ENCODE assay signal across 8 cellular contexts in the genomic region with DNA sequence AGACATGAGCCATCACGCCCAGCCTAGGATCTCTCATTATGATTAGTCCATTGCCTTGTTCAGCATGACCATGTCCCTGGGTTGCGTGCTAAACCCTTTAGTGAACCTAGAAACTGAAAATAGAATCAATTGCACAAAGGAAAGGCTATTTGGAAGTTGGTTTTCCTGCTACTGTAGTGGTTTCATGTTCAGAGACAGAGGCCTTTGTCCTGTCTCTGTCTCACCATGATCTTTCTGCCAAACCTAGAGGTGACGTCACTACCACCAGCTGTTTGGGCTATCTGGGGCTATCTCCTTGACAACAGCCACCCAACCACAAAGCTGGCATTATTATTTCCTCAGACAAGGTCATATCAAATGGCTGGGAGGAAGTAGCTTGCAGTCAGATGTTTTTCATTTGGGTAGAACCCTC. TPM values are rescaled to one million over a fixed set of nuclear protein-coding genes. Genes with fewer than 3 reads are reported as not detected.
DNase-seq lines count a peak whose midpoint lies in the region; ATAC-seq and TF ChIP-seq lines count a peak whose summit lies in the region.

No MANE protein-coding gene starts in this region.

- peak overlapping the region; percentile 85 for H3K27ac ChIP-seq in SJCRH30
- H3K27ac ChIP-seq in endodermal cell (ENCODE audit: low read depth, low read length), result peak overlapping the region; percentile 89
- no peak overlapping the region for H3K27ac ChIP-seq in naive thymus-derived CD4-positive, alpha-beta T cell (ENCODE audit: low read depth, low read length)

- H3K36me3 ChIP-seq in SJCRH30, result no peaks in the 10 kb centered on the region
- no peaks in the 10 kb centered on the region for H3K36me3 ChIP-seq in endodermal cell (ENCODE audit: control insufficient read depth, insufficient read depth, low read length)
- peaks cover 0 to 4% (median 0%) of the 10 kb centered on the region in 3 experiments for H3K36me3 ChIP-seq in naive thymus-derived CD4-positive, alpha-beta T cell (ENCODE audit: control insufficient read depth in 2 of 3, insufficient read depth in 3 of 3, low read length in 3 of 3)

- H3K4me3 Mint-ChIP-seq in endodermal cell, result no peak overlapping the region
- H3K4me3 Mint-ChIP-seq in naive thymus-derived CD4-positive, alpha-beta T cell, result peak overlapping the region in 1 of 10 donors; percentile 43
- no peak overlapping the region for H3K4me3 Mint-ChIP-seq in chondrocyte (ENCODE audit: unreplicated experiment)

- POLR2A ChIA-PET in naive thymus-derived CD4-positive, alpha-beta T cell (lab: Charles Lee), result no interaction called here

- DNase-seq in COLO668 (lab: John Stamatoyannopoulos, UW; ENCODE audit: unreplicated experiment), result peak; percentile 77
- peak; percentile 78 to 82 for DNase-seq in Kasumi-1 (lab: John Stamatoyannopoulos, UW)
- peak; percentile 98 to 100 for DNase-seq in SJCRH30
- peak; percentile 61 for DNase-seq in endodermal cell
- no peak for DNase-seq in naive thymus-derived CD4-positive, alpha-beta T cell
- no peak for DNase-seq in chondrocyte (ENCODE audit: low spot score)
- no peak for DNase-seq in stimulated activated CD4-positive, alpha-beta T cell treated with anti-CD3 and anti-CD28 coated beads, Interleukin-12 subunit alpha, Interleukin-12 subunit beta, amount 100 ng/mL, for 4 hours

- H3K27me3 ChIP-seq in SJCRH30, result no peaks in the 10 kb centered on the region
- no peaks in the 10 kb centered on the region for H3K27me3 ChIP-seq in endodermal cell (ENCODE audit: control insufficient read depth, insufficient read depth, low read length, poor library complexity, severe bottlenecking)
- no peaks in the 10 kb centered on the region for H3K27me3 ChIP-seq in naive thymus-derived CD4-positive, alpha-beta T cell (ENCODE audit: control insufficient read depth in 2 of 2, insufficient read depth in 2 of 2, low read length in 2 of 2)

- no peak overlapping the region for H3K9ac ChIP-seq in endodermal cell (ENCODE audit: extremely low read depth, low read length, poor library complexity, severe bottlenecking)

- H3K9me3 Mint-ChIP-seq in endodermal cell, result no peaks in the 10 kb centered on the region
- H3K9me3 Mint-ChIP-seq in naive thymus-derived CD4-positive, alpha-beta T cell, result no peaks in the 10 kb centered on the region
- no peaks in the 10 kb centered on the region for H3K9me3 Mint-ChIP-seq in chondrocyte (ENCODE audit: low read depth)

- CTCF ChIA-PET in naive thymus-derived CD4-positive, alpha-beta T cell (lab: Charles Lee), result interaction anchor here (0.6 kb wide), 1 partner anchor 17 kb away, joined by 3 read pairs; no protein-coding TSS in a partner anchor

- H3K36me3 Mint-ChIP-seq in endodermal cell (ENCODE audit: low read depth) (no peaks in the 10 kb centered on the region), chondrocyte (ENCODE audit: low read depth) (no peaks in the 10 kb centered on the region)
- peaks cover 0 to 13% (median 0%) of the 10 kb centered on the region in 5 donors for H3K36me3 Mint-ChIP-seq in naive thymus-derived CD4-positive, alpha-beta T cell

- H3K27ac Mint-ChIP-seq in endodermal cell, result no peak overlapping the region
- H3K27ac Mint-ChIP-seq in naive thymus-derived CD4-positive, alpha-beta T cell, result no peak overlapping the region
- no peak overlapping the region for H3K27ac Mint-ChIP-seq in chondrocyte (ENCODE audit: unreplicated experiment)

- intact Hi-C loops in naive thymus-derived CD4-positive, alpha-beta T cell (cut with micrococcal nuclease), result loop anchor here (5.0 kb wide), 4 partner anchors 488 to 1508 kb away; a partner anchor contains a TSS

- WGBS in endodermal cell (ENCODE audit: insufficient coverage in 1 of 2, insufficient read length in 1 of 2), 2 experiments, result 86 to 100% methylated on average over 2 to 3 of the region's 3 CpGs

- H3K4me1 Mint-ChIP-seq in endodermal cell (peaks cover 5% of the 10 kb centered on the region), chondrocyte (ENCODE audit: low read depth) (peaks cover 16% of the 10 kb centered on the region)
- peaks cover 14 to 35% (median 25%) of the 10 kb centered on the region in 7 donors for H3K4me1 Mint-ChIP-seq in naive thymus-derived CD4-positive, alpha-beta T cell

- peak; percentile 60 for ATAC-seq in GM19395 (IDR thresholded peaks at IDR 0.05; ENCODE audit: unreplicated experiment)
- ATAC-seq in naive thymus-derived CD4-positive, alpha-beta T cell, result peak; percentile 16

- H3K9me3 ChIP-seq in SJCRH30 (replicated peaks), result no peaks in the 10 kb centered on the region
- no peaks in the 10 kb centered on the region for H3K9me3 ChIP-seq in endodermal cell (ENCODE audit: control insufficient read depth, low read length)
- H3K9me3 ChIP-seq in naive thymus-derived CD4-positive, alpha-beta T cell (ENCODE audit: control insufficient read depth in 2 of 3, low read length in 3 of 3), result no peaks in the 10 kb centered on the region

- H3K27me3 Mint-ChIP-seq in endodermal cell (ENCODE audit: insufficient read depth) (no peaks in the 10 kb centered on the region), chondrocyte (ENCODE audit: low read depth) (no peaks in the 10 kb centered on the region)
- peaks cover 0 to 10% (median 0%) of the 10 kb centered on the region in 5 donors for H3K27me3 Mint-ChIP-seq in naive thymus-derived CD4-positive, alpha-beta T cell

- H3K4me1 ChIP-seq in SJCRH30, result peaks cover 33% of the 10 kb centered on the region
- peaks cover 2% of the 10 kb centered on the region for H3K4me1 ChIP-seq in endodermal cell (ENCODE audit: control insufficient read depth, insufficient read depth, low read length)
- H3K4me1 ChIP-seq in naive thymus-derived CD4-positive, alpha-beta T cell (ENCODE audit: control insufficient read depth in 2 of 2, insufficient read depth in 2 of 2, low read length in 2 of 2), result peaks cover 11 to 14% of the 10 kb centered on the region in 2 donors

- TF ChIP-seq CTCF in endodermal cell (conservative IDR thresholded peaks at IDR 0.05) (no peak), chondrocyte (IDR thresholded peaks at IDR 0.05) (no peak)

- peak overlapping the region; percentile 23; the same call in 1 of the 2 replicates for H3K4me3 ChIP-seq in SJCRH30
- H3K4me3 ChIP-seq in endodermal cell (ENCODE audit: low read length), result no peak overlapping the region
- H3K4me3 ChIP-seq in naive thymus-derived CD4-positive, alpha-beta T cell (ENCODE audit: low read length), result no peak overlapping the region

RNA-seq across cellular contexts. Expression of a gene that starts 4.0 kb away (rescaled TPM):
- 65.7 and 75.9 TPM in 2 replicates for total RNA-seq in SJCRH30 (2014; rRNA removed; shearing (Covaris generic))
- total RNA-seq in endodermal cell, result 10 to 100 TPM; 68.2 to 92.0 TPM
- polyA plus RNA-seq in endodermal cell (2013, experiment 1 of 2), result 64.2 TPM
- 63.9 TPM for polyA plus RNA-seq in endodermal cell (2013, experiment 2 of 2)
- total RNA-seq in naive thymus-derived CD4-positive, alpha-beta T cell, result 10 to 100 TPM; 62.2 to 98.1 (median 78.1) TPM
- 10 to 100 TPM; 23.7 to 39.9 TPM for polyA plus RNA-seq in naive thymus-derived CD4-positive, alpha-beta T cell
- 36.3 to 70.4 TPM (median 40.4 TPM) in 3 replicates for total RNA-seq in chondrocyte

Comparison
In these comparisons a context has a peak if more than half of its experiments do, and no peak if none do; other contexts are left out.
1. DNase-seq: peak in COLO668 (single experiment), Kasumi-1 (2 of 2), SJCRH30 (2 of 2) and endodermal cell (single experiment); none in naive thymus-derived CD4-positive, alpha-beta T cell (0 of 9), chondrocyte (single experiment) and stimulated activated CD4-positive, alpha-beta T cell treated with anti-CD3 and anti-CD28 coated beads, Interleukin-12 subunit alpha, Interleukin-12 subunit beta, amount 100 ng/mL, for 4 hours (single experiment).